ENCODE assay signal across 29 cellular contexts in the genomic region with DNA sequence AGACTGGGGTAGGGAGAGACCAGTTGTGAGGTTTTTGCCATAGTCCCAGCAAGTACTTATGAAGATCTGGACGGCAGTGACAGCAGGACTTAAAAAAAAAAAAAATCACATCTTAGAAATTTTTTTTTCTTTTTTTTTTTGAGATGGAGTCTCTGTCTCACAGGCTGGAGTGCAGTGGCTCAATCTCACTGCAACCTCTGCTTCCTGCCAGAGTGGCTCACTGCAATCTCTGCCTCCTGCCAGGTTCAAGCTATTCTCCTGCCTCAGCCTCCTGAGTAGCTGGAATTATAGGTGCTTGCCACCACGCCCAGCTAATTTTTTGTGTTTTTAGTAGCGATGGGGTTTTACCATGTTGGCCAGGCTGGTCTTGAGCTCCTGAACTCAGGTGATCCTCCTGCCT. TPM values are rescaled to one million over a fixed set of nuclear protein-coding genes. Genes with fewer than 3 reads are reported as not detected.
DNase-seq lines count a peak whose midpoint lies in the region; ATAC-seq and TF ChIP-seq lines count a peak whose summit lies in the region.
"Had no signal": no experiment of that assay in that cellular context is flagged by ENCODE, and none has a peak within 500 bp of the region (broad histone marks: within the 10 kb centered on the region; RNA-seq: fewer than 3 reads in every experiment).

No MANE protein-coding gene starts in this region.

- peak; percentile 26 for DNase-seq in activated CD4-positive, alpha-beta T cell treated with anti-CD3 and anti-CD28 coated beads for 36 hours
- DNase-seq in activated CD4-positive, alpha-beta T cell treated with anti-CD3 and anti-CD28 coated beads, Interleukin-2, amount 10 ng/mL, durations not matched to agents 7 days and 5 days = no peak
- no peak for DNase-seq in RWPE1 (ENCODE audit: low spot score)
- DNase-seq in epithelial cell of prostate (ENCODE audit: low read depth, low spot score) = no peak
- DNase-seq in effector memory CD4-positive, alpha-beta T cell = no peak
- DNase-seq in stimulated activated naive CD4-positive, alpha-beta T cell (lab: John Stamatoyannopoulos, UW) = no peak
- DNase-seq in DMS79 treated with DMSO at 0.1 percent for 48 hours (lab: John Stamatoyannopoulos, UW) = no peak
- DNase-seq: activated CD4-positive, alpha-beta T cell treated with anti-CD3 and anti-CD28 coated beads for 48 hours; activated naive CD4-positive, alpha-beta T cell treated with Interleukin-2 at 50 U/mL for 16 hours; aorta; Calu3; caudate nucleus; EL; hippocampal formation; midbrain; naive thymus-derived CD8-positive, alpha-beta T cell; NCI-H1048; NCI-H187; NCI-H2171 treated with DMSO at 0.1 percent for 48 hours; NCI-H524 treated with DMSO at 0.1 percent for 48 hours; nucleus accumbens; SHP77; upper lobe of right lung had no signal

- no peak for TF ChIP-seq CTCF in RWPE1 (conservative IDR thresholded peaks at IDR 0.05; ENCODE audit: low read depth)

- intact Hi-C loops in activated CD4-positive, alpha-beta T cell treated with anti-CD3 and anti-CD28 coated beads for 36 hours (cut with DNase I, micrococcal nuclease) = loop anchor here (2.0 to 5.0 kb wide), 3 partner anchors 46 to 509 kb away; partner anchors contain the start of gene MYO1B (in 1 of the 2)

- H3K9ac ChIP-seq in skeletal muscle satellite cell (ENCODE audit: low read depth, low read length) = peak overlapping the region; percentile 39

- H3K27ac Mint-ChIP-seq in activated CD4-positive, alpha-beta T cell treated with anti-CD3 and anti-CD28 coated beads for 36 hours = no peak overlapping the region
- no peak overlapping the region for H3K27ac Mint-ChIP-seq in activated CD4-positive, alpha-beta T cell treated with anti-CD3 and anti-CD28 coated beads, Interleukin-2, amount 10 ng/mL, durations not matched to agents 7 days and 5 days
- H3K27ac Mint-ChIP-seq: dendritic cell treated with granulocyte-macrophage colony-stimulating factor and Interleukin-4, amounts not matched to agents 40 ng/mL and 50 ng/mL, for 4 days had no signal

- H3K9me3 Mint-ChIP-seq in activated CD4-positive, alpha-beta T cell treated with anti-CD3 and anti-CD28 coated beads for 36 hours (ENCODE audit: low read depth) = no peaks in the 10 kb centered on the region
- no peaks in the 10 kb centered on the region for H3K9me3 Mint-ChIP-seq in activated CD4-positive, alpha-beta T cell treated with anti-CD3 and anti-CD28 coated beads, Interleukin-2, amount 10 ng/mL, durations not matched to agents 7 days and 5 days
- H3K9me3 Mint-ChIP-seq: dendritic cell treated with granulocyte-macrophage colony-stimulating factor and Interleukin-4, amounts not matched to agents 40 ng/mL and 50 ng/mL, for 4 days; naive thymus-derived CD8-positive, alpha-beta T cell had no signal

- H3K27ac ChIP-seq in RWPE1 (peak overlapping the region; percentile 96), epithelial cell of prostate (peak overlapping the region; percentile 100)
- H3K27ac ChIP-seq in effector memory CD4-positive, alpha-beta T cell (ENCODE audit: insufficient read depth, low read length, poor library complexity, severe bottlenecking) = no peak overlapping the region
- H3K27ac ChIP-seq: 22Rv1, upper lobe of right lung, VCaP had no signal

- no peaks in the 10 kb centered on the region for H3K27me3 Mint-ChIP-seq in activated CD4-positive, alpha-beta T cell treated with anti-CD3 and anti-CD28 coated beads for 36 hours
- H3K27me3 Mint-ChIP-seq in activated CD4-positive, alpha-beta T cell treated with anti-CD3 and anti-CD28 coated beads, Interleukin-2, amount 10 ng/mL, durations not matched to agents 7 days and 5 days = no peaks in the 10 kb centered on the region
- H3K27me3 Mint-ChIP-seq: dendritic cell treated with granulocyte-macrophage colony-stimulating factor and Interleukin-4, amounts not matched to agents 40 ng/mL and 50 ng/mL, for 4 days; naive thymus-derived CD8-positive, alpha-beta T cell had no signal

- no peaks in the 10 kb centered on the region for H3K36me3 Mint-ChIP-seq in activated CD4-positive, alpha-beta T cell treated with anti-CD3 and anti-CD28 coated beads for 36 hours (ENCODE audit: low read depth)
- no peaks in the 10 kb centered on the region for H3K36me3 Mint-ChIP-seq in activated CD4-positive, alpha-beta T cell treated with anti-CD3 and anti-CD28 coated beads, Interleukin-2, amount 10 ng/mL, durations not matched to agents 7 days and 5 days (ENCODE audit: low read depth)
- H3K36me3 Mint-ChIP-seq: naive thymus-derived CD8-positive, alpha-beta T cell had no signal

- POLR2A ChIA-PET in activated CD4-positive, alpha-beta T cell treated with anti-CD3 and anti-CD28 coated beads for 36 hours (lab: Charles Lee) = no interaction called here
- POLR2A ChIA-PET in activated CD4-positive, alpha-beta T cell treated with anti-CD3 and anti-CD28 coated beads, Interleukin-2, amount 10 ng/mL, durations not matched to agents 7 days and 5 days (lab: Charles Lee) = interaction anchor here (0.7 kb wide), 1 partner anchor 35 kb away, joined by 3 read pairs; no protein-coding TSS in a partner anchor
- POLR2A ChIA-PET in RWPE1 (lab: Yijun Ruan, JAX; ENCODE audit: low non-redundant PET) = no interaction called here

- ATAC-seq in activated CD4-positive, alpha-beta T cell treated with anti-CD3 and anti-CD28 coated beads for 36 hours = no peak
- ATAC-seq: GM12878; naive thymus-derived CD8-positive, alpha-beta T cell; upper lobe of right lung had no signal

- H3K4me3 Mint-ChIP-seq in activated CD4-positive, alpha-beta T cell treated with anti-CD3 and anti-CD28 coated beads for 36 hours = no peak overlapping the region
- H3K4me3 Mint-ChIP-seq in activated CD4-positive, alpha-beta T cell treated with anti-CD3 and anti-CD28 coated beads, Interleukin-2, amount 10 ng/mL, durations not matched to agents 7 days and 5 days = no peak overlapping the region
- H3K4me3 Mint-ChIP-seq: dendritic cell treated with granulocyte-macrophage colony-stimulating factor and Interleukin-4, amounts not matched to agents 40 ng/mL and 50 ng/mL, for 4 days; naive thymus-derived CD8-positive, alpha-beta T cell had no signal

- no peaks in the 10 kb centered on the region for H3K27me3 ChIP-seq in skeletal muscle satellite cell (ENCODE audit: control insufficient read depth, insufficient read depth, low read length)
- H3K27me3 ChIP-seq in effector memory CD4-positive, alpha-beta T cell (replicated peaks; ENCODE audit: control insufficient read depth, insufficient read depth, low read length, poor library complexity, severe bottlenecking) = no peaks in the 10 kb centered on the region
- H3K27me3 ChIP-seq: upper lobe of right lung had no signal

- no peak overlapping the region for H3K4me3 ChIP-seq in skeletal muscle satellite cell (ENCODE audit: low read length)
- H3K4me3 ChIP-seq in effector memory CD4-positive, alpha-beta T cell (ENCODE audit: insufficient read depth, low read depth, low read length, poor library complexity, severe bottlenecking) = no peak overlapping the region
- H3K4me3 ChIP-seq: GM12878, skin epidermis, upper lobe of right lung had no signal

- H3K9me3 ChIP-seq in skeletal muscle satellite cell (replicated peaks; ENCODE audit: low read length) = no peaks in the 10 kb centered on the region
- no peaks in the 10 kb centered on the region for H3K9me3 ChIP-seq in effector memory CD4-positive, alpha-beta T cell (ENCODE audit: control insufficient read depth, low read length)
- H3K9me3 ChIP-seq: upper lobe of right lung had no signal

- H3K36me3 ChIP-seq in skeletal muscle satellite cell (ENCODE audit: insufficient read depth, low read length) = no peaks in the 10 kb centered on the region
- H3K36me3 ChIP-seq in effector memory CD4-positive, alpha-beta T cell (ENCODE audit: control insufficient read depth, insufficient read depth, low read length) = no peaks in the 10 kb centered on the region
- H3K36me3 ChIP-seq: upper lobe of right lung had no signal

- H3K4me2 ChIP-seq in skeletal muscle satellite cell (ENCODE audit: low read length) = no peak overlapping the region

- CTCF ChIA-PET in activated CD4-positive, alpha-beta T cell treated with anti-CD3 and anti-CD28 coated beads for 36 hours (lab: Charles Lee) = interaction anchor here (0.8 to 4.7 kb wide), 5 partner anchors 9 to 348 kb away, joined by 3 to 24 read pairs (median 5); no protein-coding TSS in a partner anchor
- CTCF ChIA-PET in activated CD4-positive, alpha-beta T cell treated with anti-CD3 and anti-CD28 coated beads, Interleukin-2, amount 10 ng/mL, durations not matched to agents 7 days and 5 days (lab: Charles Lee) = interaction anchor here (0.6 to 1.9 kb wide), 8 partner anchors 8 to 127 kb away, joined by 3 to 9 read pairs (median 4); no protein-coding TSS in a partner anchor
- CTCF ChIA-PET in RWPE1 (lab: Yijun Ruan, JAX) = interaction anchor here (1.1 to 1.4 kb wide), 2 partner anchors 17 to 121 kb away, joined by 4 to 6 read pairs; no protein-coding TSS in a partner anchor

- peaks cover 42% of the 10 kb centered on the region for H3K4me1 ChIP-seq in skeletal muscle satellite cell (ENCODE audit: control insufficient read depth, insufficient read depth, low read length)
- H3K4me1 ChIP-seq in effector memory CD4-positive, alpha-beta T cell (ENCODE audit: control insufficient read depth, insufficient read depth, low read length, poor library complexity, severe bottlenecking) = no peaks in the 10 kb centered on the region

- peaks cover 73% of the 10 kb centered on the region for H3K4me1 Mint-ChIP-seq in activated CD4-positive, alpha-beta T cell treated with anti-CD3 and anti-CD28 coated beads for 36 hours
- H3K4me1 Mint-ChIP-seq in activated CD4-positive, alpha-beta T cell treated with anti-CD3 and anti-CD28 coated beads, Interleukin-2, amount 10 ng/mL, durations not matched to agents 7 days and 5 days = peaks cover 48% of the 10 kb centered on the region

RNA-seq across cellular contexts. Expression of gene STAT4, which starts 22.4 kb away (rescaled TPM):
- 10 to 100 TPM; 48.8 to 59.5 TPM for total RNA-seq in activated CD4-positive, alpha-beta T cell treated with anti-CD3 and anti-CD28 coated beads for 36 hours
- 10 to 100 TPM; 72.6 to 84.4 TPM for total RNA-seq in activated CD4-positive, alpha-beta T cell treated with anti-CD3 and anti-CD28 coated beads, Interleukin-2, amount 10 ng/mL, durations not matched to agents 7 days and 5 days
- 2.5 and 3.1 TPM in 2 replicates for total RNA-seq in skeletal muscle satellite cell (2012; rRNA removed)
